In genomic region chr14:50039734-50040400, GRCh38 we compare ENCODE assay signal across 9 cellular contexts.
DNase-seq lines count a peak whose midpoint lies in the region; ATAC-seq and TF ChIP-seq lines count a peak whose summit lies in the region.
"Had no signal": no experiment of that assay in that cellular context is flagged by ENCODE, and none has a peak within 500 bp of the region (broad histone marks: within the 10 kb centered on the region; RNA-seq: fewer than 3 reads in every experiment).

No MANE protein-coding gene starts in this region.

- no peak overlapping the region for H3K9ac ChIP-seq in adipocyte (ENCODE audit: low read length)

- H3K27ac Mint-ChIP-seq in IgD-negative memory B cell, result peak overlapping the region; percentile 23 to 95 (median 93)

- peaks cover 0 to 2% (median 0%) of the 10 kb centered on the region in 3 donors for H3K9me3 Mint-ChIP-seq in IgD-negative memory B cell

- H3K36me3 Mint-ChIP-seq in IgD-negative memory B cell, result peaks cover 12% of the 10 kb centered on the region

- H3K9me3 ChIP-seq in adipocyte (ENCODE audit: control insufficient read depth, low read length) (no peaks in the 10 kb centered on the region), lung (ENCODE audit: control insufficient read depth in 2 of 2, insufficient read depth in 1 of 2, low read length in 1 of 2) (no peaks in the 10 kb centered on the region)

- ATAC-seq in lung (ENCODE audit: insufficient read depth, low FRiP score) (no peak), HG02623 (IDR thresholded peaks at IDR 0.05; ENCODE audit: unreplicated experiment) (no peak), HG02938 (IDR thresholded peaks at IDR 0.05; ENCODE audit: unreplicated experiment) (no peak), GM21786 (IDR thresholded peaks at IDR 0.05; ENCODE audit: unreplicated experiment) (no peak)

- no peaks in the 10 kb centered on the region for H3K27me3 ChIP-seq in adipocyte (replicated peaks; ENCODE audit: control insufficient read depth, insufficient read depth, low read length)
- no peaks in the 10 kb centered on the region for H3K27me3 ChIP-seq in lung (ENCODE audit: control insufficient read depth, insufficient read depth)

- H3K4me3 ChIP-seq in AG09309 (ENCODE audit: control insufficient read depth, low read depth, low read length) (no peak overlapping the region), adipocyte (ENCODE audit: low read length) (peak overlapping the region; percentile 2), lung (no peak overlapping the region)

- H3K4me1 Mint-ChIP-seq in IgD-negative memory B cell, result peaks cover 42 to 56% (median 51%) of the 10 kb centered on the region in 3 donors

- WGBS in lung, 2 donors, result 62 to 78% methylated on average over 9 of the region's 9 CpGs

- TF ChIP-seq CTCF in AG09309 (IDR thresholded peaks at IDR 0.05; ENCODE audit: control insufficient read depth, insufficient read depth, low read depth, low read length, missing control alignments) (no peak), lung (IDR thresholded peaks at IDR 0.05; ENCODE audit: control extremely low read depth, extremely low read depth) (no peak)

- H3K4me1 ChIP-seq in adipocyte (ENCODE audit: control insufficient read depth, insufficient read depth, low read length) (peaks cover 41% of the 10 kb centered on the region), lung (ENCODE audit: control insufficient read depth in 2 of 2, insufficient read depth in 2 of 2, low read length in 2 of 2) (peaks cover 4 to 5% of the 10 kb centered on the region in 2 donors)

- H3K4me3 Mint-ChIP-seq in IgD-negative memory B cell, result peak overlapping the region in 3 of 4 donors; percentile 13 to 85 (median 83)

- DNase-seq in AG09309 (ENCODE audit: low read depth) (peak; percentile 40), adipocyte (ENCODE audit: low read depth) (no peak), lung (ENCODE audit: low spot score) (peak; percentile 38)
- no peak for DNase-seq in stimulated activated naive CD4-positive, alpha-beta T cell (lab: John Stamatoyannopoulos, UW)
- DNase-seq: NCI-H2081 had no signal

- H3K27ac ChIP-seq in lung (ENCODE audit: low read depth in 1 of 2, low read length in 1 of 2), result peak overlapping the region in 1 of 2 donors; percentile 66

- peaks cover 2% of the 10 kb centered on the region for H3K27me3 Mint-ChIP-seq in IgD-negative memory B cell

- no peaks in the 10 kb centered on the region for H3K36me3 ChIP-seq in adipocyte (ENCODE audit: control insufficient read depth, insufficient read depth, low read length, severe bottlenecking)
- H3K36me3 ChIP-seq in lung (ENCODE audit: control insufficient read depth in 2 of 2, insufficient read depth in 2 of 2, low read length in 2 of 2), result no peaks in the 10 kb centered on the region

Comparison
In these comparisons a context has a peak if more than half of its experiments do, and no peak if none do; other contexts are left out.
1. DNase-seq: peak in AG09309 (single experiment) and lung (single experiment); none in adipocyte (single experiment) and stimulated activated naive CD4-positive, alpha-beta T cell (0 of 6).